28 cellular contexts compared by ENCODE assay signal in the genomic region with DNA sequence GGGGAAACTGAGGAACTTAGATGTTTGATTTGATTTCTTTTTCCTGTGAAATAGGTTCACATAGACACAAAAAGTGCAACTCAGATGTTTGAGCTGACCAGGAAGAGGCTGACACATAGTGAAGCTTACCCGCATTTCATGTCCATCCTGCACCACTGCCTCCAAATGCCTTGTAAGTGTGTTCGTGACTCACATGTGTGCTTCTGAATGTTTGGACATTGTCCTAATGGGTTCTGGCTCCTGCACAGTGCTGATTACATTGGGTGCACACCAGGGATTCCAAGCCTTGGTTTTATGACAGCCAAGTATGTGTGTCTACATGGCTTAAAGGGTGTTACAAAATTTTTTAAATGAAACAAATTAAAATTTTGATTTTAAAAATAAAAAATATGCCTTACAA.
DNase-seq lines count a peak whose midpoint lies in the region; ATAC-seq, FAIRE-seq and TF ChIP-seq lines count a peak whose summit lies in the region.
"Had no signal": no experiment of that assay in that cellular context is flagged by ENCODE, and none has a peak within 500 bp of the region (broad histone marks: within the 10 kb centered on the region; RNA-seq: fewer than 3 reads in every experiment).

No MANE protein-coding gene starts in this region.

- no peak overlapping the region for H3K27ac Mint-ChIP-seq in T-helper 2 cell treated with Interferon-gamma antibody and Interleukin-4, amounts not matched to agents 5 μg/mL and 100 μg/mL, for 36 hours
- H3K27ac Mint-ChIP-seq: activated T-cell treated with anti-CD3 and anti-CD28 coated beads, Interleukin-2, amount 50 U/mL, for 24 hours; stimulated activated naive CD8-positive, alpha-beta T cell treated with anti-CD3 and anti-CD28 coated beads, Interleukin-15, amount 100 ng/mL, for 72 hours had no signal

- peaks cover 4% of the 10 kb centered on the region for H3K36me3 Mint-ChIP-seq in T-helper 2 cell treated with Interferon-gamma antibody and Interleukin-4, amounts not matched to agents 5 μg/mL and 100 μg/mL, for 36 hours (ENCODE audit: low read depth)

- no peak for DNase-seq in Right ventricle myocardium inferior (ENCODE audit: missing footprints)
- no peak for DNase-seq in right atrium auricular region (ENCODE audit: low spot score)
- peak; percentile 78 for DNase-seq in astrocyte of the cerebellum (ENCODE audit: low read depth)
- no peak for DNase-seq in frontal cortex (ENCODE audit: low spot score in 2 of 2)
- DNase-seq in T-helper 2 cell treated with Interferon-gamma antibody and Interleukin-4, amounts not matched to agents 5 μg/mL and 100 μg/mL, for 36 hours (ENCODE audit: low spot score) = no peak
- no peak for DNase-seq in activated T-cell treated with anti-CD3 and anti-CD28 coated beads, Interleukin-2, amount 50 U/mL, for 1 hour
- no peak for DNase-seq in NCI-H2029 (lab: John Stamatoyannopoulos, UW)
- DNase-seq: activated CD4-positive, CD25-positive, alpha-beta regulatory T cell treated with anti-CD3 and anti-CD28 coated beads, Interleukin-2, amount 50 U/mL, for 72 hours; activated naive CD4-positive, alpha-beta T cell; activated T-cell treated with anti-CD3 and anti-CD28 coated beads, Interleukin-2, amount 50 U/mL, for 24 hours; aorta; COR-L47; dorsolateral prefrontal cortex; EL; foreskin keratinocyte; hypothalamus; NCI-H2171; NCI-H526 treated with DMSO at 0.1 percent for 48 hours; occipital lobe; stimulated activated naive CD8-positive, alpha-beta T cell treated with anti-CD3 and anti-CD28 coated beads, Interleukin-15, amount 100 ng/mL, for 72 hours; T1000; trophoblast cell had no signal

- peak; percentile 62 for ATAC-seq in Right ventricle myocardium inferior
- ATAC-seq: A549; foreskin keratinocyte; HCT116; K562; stimulated activated naive CD8-positive, alpha-beta T cell treated with anti-CD3 and anti-CD28 coated beads, Interleukin-15, amount 100 ng/mL, for 72 hours had no signal

- H3K4me1 ChIP-seq in right atrium auricular region = peaks cover 0 to 43% of the 10 kb centered on the region in 2 donors

- peaks cover 61% of the 10 kb centered on the region for H3K36me3 ChIP-seq in right atrium auricular region

- H3K9me3 Mint-ChIP-seq in T-helper 2 cell treated with Interferon-gamma antibody and Interleukin-4, amounts not matched to agents 5 μg/mL and 100 μg/mL, for 36 hours = no peaks in the 10 kb centered on the region
- H3K9me3 Mint-ChIP-seq: activated T-cell treated with anti-CD3 and anti-CD28 coated beads, Interleukin-2, amount 50 U/mL, for 24 hours; stimulated activated naive CD8-positive, alpha-beta T cell treated with anti-CD3 and anti-CD28 coated beads, Interleukin-15, amount 100 ng/mL, for 72 hours had no signal

- no peaks in the 10 kb centered on the region for H3K27me3 ChIP-seq in right atrium auricular region
- H3K27me3 ChIP-seq: BLaER1, dorsolateral prefrontal cortex, foreskin keratinocyte had no signal

- H3K4me1 Mint-ChIP-seq in T-helper 2 cell treated with Interferon-gamma antibody and Interleukin-4, amounts not matched to agents 5 μg/mL and 100 μg/mL, for 36 hours (ENCODE audit: low read depth) = peaks cover 7% of the 10 kb centered on the region

- no peaks in the 10 kb centered on the region for H3K9me3 ChIP-seq in right atrium auricular region
- H3K9me3 ChIP-seq: A549, BLaER1 had no signal

- H3K4me3 Mint-ChIP-seq in T-helper 2 cell treated with Interferon-gamma antibody and Interleukin-4, amounts not matched to agents 5 μg/mL and 100 μg/mL, for 36 hours = no peak overlapping the region
- H3K4me3 Mint-ChIP-seq: activated T-cell treated with anti-CD3 and anti-CD28 coated beads, Interleukin-2, amount 50 U/mL, for 24 hours; stimulated activated naive CD8-positive, alpha-beta T cell treated with anti-CD3 and anti-CD28 coated beads, Interleukin-15, amount 100 ng/mL, for 72 hours had no signal

- FAIRE-seq in islet of Langerhans (lab: Jason Lieb, UNC) (peak; percentile 95), frontal cortex (lab: Jason Lieb, UNC) (no peak)
- FAIRE-seq: A549, K562 had no signal

- no peaks in the 10 kb centered on the region for H3K27me3 Mint-ChIP-seq in T-helper 2 cell treated with Interferon-gamma antibody and Interleukin-4, amounts not matched to agents 5 μg/mL and 100 μg/mL, for 36 hours (ENCODE audit: low read depth)
- H3K27me3 Mint-ChIP-seq: activated T-cell treated with anti-CD3 and anti-CD28 coated beads, Interleukin-2, amount 50 U/mL, for 24 hours; stimulated activated naive CD8-positive, alpha-beta T cell treated with anti-CD3 and anti-CD28 coated beads, Interleukin-15, amount 100 ng/mL, for 72 hours had no signal

- no peak overlapping the region for H3K4me3 ChIP-seq in right atrium auricular region
- H3K4me3 ChIP-seq in astrocyte of the cerebellum (ENCODE audit: low read depth, low read length) = no peak overlapping the region
- H3K4me3 ChIP-seq: A549, BLaER1, dorsolateral prefrontal cortex, K562, lung had no signal

- no peak for TF ChIP-seq CTCF in right atrium auricular region (IDR thresholded peaks at IDR 0.05)
- no peak for TF ChIP-seq CTCF in astrocyte of the cerebellum (IDR thresholded peaks at IDR 0.05; ENCODE audit: low read depth, low read length, missing control alignments)

- in situ Hi-C loops in astrocyte of the cerebellum (cut with HindIII; ENCODE audit: low sequenced_read_pairs) = no loop called here

- intact Hi-C loops in Right ventricle myocardium inferior (cut with DNase I) = loop anchor here (5.0 kb wide), 1 partner anchor 116 kb away; no protein-coding TSS in a partner anchor

- peak overlapping the region in 1 of 2 donors; percentile 26 for H3K27ac ChIP-seq in right atrium auricular region
- H3K27ac ChIP-seq: A549, BLaER1, foreskin keratinocyte had no signal
